11 cellular contexts compared by ENCODE assay signal in the genomic region with DNA sequence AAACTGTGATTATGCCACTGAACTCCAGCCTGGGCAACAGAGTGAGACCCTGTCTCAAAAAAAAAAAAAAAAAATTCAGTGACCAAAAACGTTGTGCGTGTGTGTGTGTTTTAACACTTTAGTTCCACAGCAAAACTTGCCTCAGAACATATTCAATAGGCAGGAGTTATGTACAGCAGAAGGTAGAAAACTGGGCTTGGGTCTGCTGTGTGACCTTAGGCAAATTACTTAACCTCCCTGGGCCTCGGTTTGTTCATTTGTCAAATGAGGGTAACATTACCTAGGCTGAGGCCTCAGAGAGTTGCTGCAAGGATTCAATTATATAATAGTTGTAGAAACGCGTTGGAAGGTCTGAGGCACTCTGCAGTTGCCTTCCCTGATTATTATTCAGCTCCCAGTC. TPM values are rescaled to one million over a fixed set of nuclear protein-coding genes. Genes with fewer than 3 reads are reported as not detected.
A peak's percentile ranks its signal among the peaks of the same experiment; 100 is the strongest.
DNase-seq lines count a peak whose midpoint lies in the region; ATAC-seq, FAIRE-seq and TF ChIP-seq lines count a peak whose summit lies in the region.
"Had no signal": no experiment of that assay in that cellular context is flagged by ENCODE, and none has a peak within 500 bp of the region (broad histone marks: within the 10 kb centered on the region; RNA-seq: fewer than 3 reads in every experiment).

No MANE protein-coding gene starts in this region.

- H3K27me3 ChIP-seq in gastroesophageal sphincter: no peaks in the 10 kb centered on the region
- peaks cover 0 to 13% (median 0%) of the 10 kb centered on the region in 4 donors for H3K27me3 ChIP-seq in pancreas
- H3K27me3 ChIP-seq in Peyer's patch: no peaks in the 10 kb centered on the region
- H3K27me3 ChIP-seq: SJCRH30 had no signal

- H3K36me3 Mint-ChIP-seq in WTC11: no peaks in the 10 kb centered on the region
- H3K36me3 Mint-ChIP-seq: CD4-positive, CD25-positive, alpha-beta regulatory T cell; naive thymus-derived CD4-positive, alpha-beta T cell had no signal

- DNase-seq in AG09309 (ENCODE audit: low read depth) (no peak), WTC11 (ENCODE audit: low spot score) (no peak), pancreas (no peak), AG08396 (ENCODE audit: low spot score) (no peak), NCI-H1048 (lab: John Stamatoyannopoulos, UW) (no peak), HK-2 (ENCODE audit: unreplicated experiment) (no peak), Peyer's patch (no peak)
- DNase-seq: CD4-positive, CD25-positive, alpha-beta regulatory T cell; naive thymus-derived CD4-positive, alpha-beta T cell had no signal

- no peak for TF ChIP-seq CTCF in AG09309 (IDR thresholded peaks at IDR 0.05; ENCODE audit: control insufficient read depth, insufficient read depth, low read depth, low read length, missing control alignments)
- TF ChIP-seq CTCF in WTC11 (IDR thresholded peaks at IDR 0.05): no peak
- TF ChIP-seq CTCF in gastroesophageal sphincter (IDR thresholded peaks at IDR 0.05): no peak
- TF ChIP-seq CTCF in pancreas (IDR thresholded peaks at IDR 0.05): no peak
- no peak for TF ChIP-seq CTCF in Peyer's patch (IDR thresholded peaks at IDR 0.05)

- H3K4me3 Mint-ChIP-seq in WTC11: peak overlapping the region; percentile 51
- H3K4me3 Mint-ChIP-seq: CD4-positive, CD25-positive, alpha-beta regulatory T cell; naive thymus-derived CD4-positive, alpha-beta T cell had no signal

- intact Hi-C loops in pancreas (cut with DNase I): no loop called here

- POLR2A ChIA-PET in WTC11 (lab: Charles Lee): no interaction called here

- H3K27ac ChIP-seq in gastroesophageal sphincter (peak overlapping the region; percentile 71 to 84 (median 81)), pancreas (peak overlapping the region in 2 of 4 donors; percentile 30 to 52), Peyer's patch (peak overlapping the region in 1 of 4 donors; percentile 35)
- H3K27ac ChIP-seq: SJCRH30 had no signal

- no peaks in the 10 kb centered on the region for H3K9me3 Mint-ChIP-seq in WTC11

- H3K4me1 Mint-ChIP-seq in WTC11: peaks cover 17% of the 10 kb centered on the region
- H3K4me1 Mint-ChIP-seq: CD4-positive, CD25-positive, alpha-beta regulatory T cell; naive thymus-derived CD4-positive, alpha-beta T cell had no signal

- TF ChIP-seq EP300 in gastroesophageal sphincter (IDR thresholded peaks at IDR 0.05): no peak

- no peaks in the 10 kb centered on the region for H3K9me3 ChIP-seq in gastroesophageal sphincter
- H3K9me3 ChIP-seq in pancreas: no peaks in the 10 kb centered on the region
- H3K9me3 ChIP-seq in Peyer's patch: no peaks in the 10 kb centered on the region
- H3K9me3 ChIP-seq: SJCRH30 had no signal

- H3K4me1 ChIP-seq in gastroesophageal sphincter (peaks cover 0 to 15% (median 3%) of the 10 kb centered on the region in 3 donors), pancreas (peaks cover 0 to 5% (median 0%) of the 10 kb centered on the region in 3 donors), Peyer's patch (peaks cover 0 to 3% (median 0%) of the 10 kb centered on the region in 4 donors)
- H3K4me1 ChIP-seq: SJCRH30 had no signal

- CTCF ChIA-PET in WTC11 (lab: Charles Lee): no interaction called here

- WGBS in gastroesophageal sphincter (ENCODE audit: low coverage in 1 of 2), 2 donors: 35 to 36% methylated on average over 5 of the region's 5 CpGs
- 40% methylated on average over 5 of the region's 5 CpGs for WGBS in pancreas, 2 donors

- H3K36me3 ChIP-seq in gastroesophageal sphincter: no peaks in the 10 kb centered on the region
- H3K36me3 ChIP-seq in pancreas: no peaks in the 10 kb centered on the region
- H3K36me3 ChIP-seq in Peyer's patch: no peaks in the 10 kb centered on the region
- H3K36me3 ChIP-seq: SJCRH30 had no signal

- ATAC-seq in WTC11 (no peak; the same call in 1 of the 2 replicates), gastroesophageal sphincter (peak; percentile 26), pancreas (peak in 3 of 4 donors; percentile 13 to 28 (median 13))
- ATAC-seq: naive thymus-derived CD4-positive, alpha-beta T cell had no signal

- H3K4me3 ChIP-seq in AG09309 (ENCODE audit: control insufficient read depth, low read depth, low read length): peak overlapping the region; percentile 14
- H3K4me3 ChIP-seq in gastroesophageal sphincter: peak overlapping the region; percentile 19 to 40
- H3K4me3 ChIP-seq in pancreas: no peak overlapping the region
- H3K4me3 ChIP-seq in Peyer's patch: peak overlapping the region in 1 of 4 donors; percentile 20
- H3K4me3 ChIP-seq: SJCRH30 had no signal

- H3K27ac Mint-ChIP-seq in WTC11: no peak overlapping the region
- H3K27ac Mint-ChIP-seq: CD4-positive, CD25-positive, alpha-beta regulatory T cell; naive thymus-derived CD4-positive, alpha-beta T cell had no signal

- no peak for FAIRE-seq in pancreas (lab: Jason Lieb, UNC)

- peaks cover 84% of the 10 kb centered on the region for H3K27me3 Mint-ChIP-seq in WTC11 (ENCODE audit: low read depth)

- TF ChIP-seq POLR2A in gastroesophageal sphincter (IDR thresholded peaks at IDR 0.05) (no peak), Peyer's patch (IDR thresholded peaks at IDR 0.05) (no peak)

TF ChIP-seq in WTC11, 78 proteins besides CTCF, POLR2A, EP300 and RAD21 (continues in another document):
- TF ChIP-seq ZNF317 (CRISPR knock-in tag; IDR thresholded peaks at IDR 0.05; ENCODE audit: borderline replicate concordance, low read depth) (no peak), ZBTB21 (CRISPR knock-in tag; IDR thresholded peaks at IDR 0.05; ENCODE audit: borderline replicate concordance) (no peak), ZNF423 (CRISPR knock-in tag; IDR thresholded peaks at IDR 0.05) (no peak), HMGA2 (CRISPR knock-in tag; IDR thresholded peaks at IDR 0.05) (no peak), NFYB (CRISPR knock-in tag; conservative IDR thresholded peaks at IDR 0.05; ENCODE audit: low read depth) (no peak), GRHL2 (CRISPR knock-in tag; IDR thresholded peaks at IDR 0.05; ENCODE audit: insufficient replicate concordance, severe bottlenecking) (no peak), JAZF1 (CRISPR knock-in tag; IDR thresholded peaks at IDR 0.05) (no peak), AFF4 (CRISPR knock-in tag; IDR thresholded peaks at IDR 0.05; ENCODE audit: borderline replicate concordance) (no peak), EMX1 (CRISPR knock-in tag; IDR thresholded peaks at IDR 0.05) (no peak), IRF1 (CRISPR knock-in tag; IDR thresholded peaks at IDR 0.05) (no peak), MLX (CRISPR knock-in tag; IDR thresholded peaks at IDR 0.05) (no peak), SMAD4 (CRISPR knock-in tag; IDR thresholded peaks at IDR 0.05) (no peak), ZNF416 (CRISPR knock-in tag; IDR thresholded peaks at IDR 0.05) (no peak), FOXP1 (CRISPR knock-in tag; IDR thresholded peaks at IDR 0.05; ENCODE audit: borderline replicate concordance) (no peak), GABPB1 (CRISPR knock-in tag; IDR thresholded peaks at IDR 0.05) (no peak), ZNF232 (CRISPR knock-in tag; IDR thresholded peaks at IDR 0.05) (no peak)

RNA-seq across cellular contexts. Expression of gene SCG2, which starts 10.3 kb away (rescaled TPM):
- total RNA-seq in WTC11 (2021) (0.07 to 0.23 TPM (median 0.11 TPM) in 3 replicates), gastroesophageal sphincter (1 to 10 TPM in 3 of 4 donors, under 1 TPM in 1; 0.78 to 8.4 (median 3.5) TPM), pancreas (10 to 100 TPM in 3 of 6 donors, 1 to 10 TPM in 3; 4.4 to 43.3 (median 9.3) TPM), Peyer's patch (1 to 10 TPM in 3 of 4 donors, not detected in 1; 3.2 to 5.1 (median 4.8) TPM)
- 100 to 1,000 TPM in 1 of 2 donors, 10 to 100 TPM in 1; 30.0 to 189 TPM for polyA plus RNA-seq in pancreas
- total RNA-seq: CD4-positive, CD25-positive, alpha-beta regulatory T cell; SJCRH30 had no signal
- polyA plus RNA-seq: CD4-positive, CD25-positive, alpha-beta regulatory T cell; naive thymus-derived CD4-positive, alpha-beta T cell had no signal

Comparison
In these comparisons a context has a peak if more than half of its experiments do, and no peak if none do; other contexts are left out.
1. H3K4me3 ChIP-seq: peak in AG09309 (single experiment) and gastroesophageal sphincter (2 of 2); none in pancreas (0 of 4).